ENCODE assay signal across 27 cellular contexts in the genomic region with DNA sequence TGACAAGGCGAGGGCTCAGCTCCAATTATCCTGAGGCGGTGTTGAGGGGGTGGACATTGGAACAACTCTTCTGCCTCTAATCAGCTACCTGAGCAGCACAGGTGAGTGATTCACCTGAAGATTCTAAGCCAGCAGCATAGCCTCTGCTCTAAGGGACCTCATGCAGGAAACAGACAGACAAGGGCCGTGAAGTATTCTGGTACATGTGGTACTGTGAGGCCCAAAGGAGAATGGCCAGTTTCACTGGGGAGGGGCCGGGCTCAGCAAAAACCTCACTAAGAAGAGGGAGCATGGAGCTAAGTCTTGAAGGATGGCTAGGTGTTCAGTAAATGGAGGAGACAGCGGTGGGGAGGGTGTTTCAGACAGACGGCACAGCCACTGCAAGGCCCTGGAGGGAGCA. TPM values are rescaled to one million over a fixed set of nuclear protein-coding genes. Genes with fewer than 3 reads are reported as not detected.
DNase-seq lines count a peak whose midpoint lies in the region; ATAC-seq and TF ChIP-seq lines count a peak whose summit lies in the region.
"Had no signal": no experiment of that assay in that cellular context is flagged by ENCODE, and none has a peak within 500 bp of the region (broad histone marks: within the 10 kb centered on the region; RNA-seq: fewer than 3 reads in every experiment).

No MANE protein-coding gene starts in this region.

- H3K27ac Mint-ChIP-seq in CD4-positive, alpha-beta memory T cell = peak overlapping the region in 4 of 7 donors; percentile 35 to 75 (median 68)
- H3K27ac Mint-ChIP-seq: activated CD8-positive, alpha-beta T cell treated with anti-CD3 and anti-CD28 coated beads for 36 hours; T-helper 2 cell treated with Interferon-gamma antibody and Interleukin-4, amounts not matched to agents 5 μg/mL and 100 μg/mL, for 36 hours had no signal

- H3K27ac ChIP-seq in CD4-positive, alpha-beta memory T cell (ENCODE audit: low read depth, low read length) = no peak overlapping the region
- no peak overlapping the region for H3K27ac ChIP-seq in HEK293 (ENCODE audit: extremely low read depth, low read depth, low read length)
- H3K27ac ChIP-seq in mammary epithelial cell (ENCODE audit: insufficient read depth, low read depth, low read length) = no peak overlapping the region
- H3K27ac ChIP-seq in trophoblast cell (ENCODE audit: low read depth, low read length) = no peak overlapping the region
- H3K27ac ChIP-seq: C4-2B, gastrocnemius medialis, HL-60, right atrium auricular region, thoracic aorta, uterus had no signal

- no peaks in the 10 kb centered on the region for H3K36me3 ChIP-seq in CD4-positive, alpha-beta memory T cell (ENCODE audit: insufficient read depth, low read length)
- H3K36me3 ChIP-seq in HEK293 (ENCODE audit: control insufficient read depth in 2 of 2, insufficient read depth in 1 of 2, low read length in 2 of 2) = no peaks in the 10 kb centered on the region
- H3K36me3 ChIP-seq in mammary epithelial cell (ENCODE audit: insufficient read depth, low read length) = no peaks in the 10 kb centered on the region
- no peaks in the 10 kb centered on the region for H3K36me3 ChIP-seq in trophoblast cell (ENCODE audit: control insufficient read depth in 1 of 2, insufficient read depth in 2 of 2, low read length in 2 of 2)
- H3K36me3 ChIP-seq: gastrocnemius medialis, right atrium auricular region, thoracic aorta, uterus had no signal

- H3K27me3 Mint-ChIP-seq in CD4-positive, alpha-beta memory T cell = no peaks in the 10 kb centered on the region
- H3K27me3 Mint-ChIP-seq: activated T-helper 17 cell treated with anti-CD3 and anti-CD28 coated beads, Interleukin-2, amount 50 U/mL, for 72 hours had no signal

- H4K91ac ChIP-seq in trophoblast cell (ENCODE audit: low read depth, low read length) = no peak overlapping the region

- CTCF ChIA-PET in CD4-positive, alpha-beta memory T cell (lab: Charles Lee; ENCODE audit: partially characterized antibody) = interaction anchor here (0.8 to 4.3 kb wide), 2 partner anchors 67 to 73 kb away, joined by 3 to 15 read pairs; no protein-coding TSS in a partner anchor
- CTCF ChIA-PET in HEK293 (lab: Yijun Ruan, JAX) (interaction anchor here (0.6 to 5.9 kb wide), 5 partner anchors 8 to 73 kb away, joined by 3 to 62 read pairs (median 3); no protein-coding TSS in a partner anchor), mammary epithelial cell (lab: Charles Lee; ENCODE audit: low non-redundant PET) (no interaction called here)

- no peak overlapping the region for H3K9ac ChIP-seq in mammary epithelial cell (ENCODE audit: insufficient read depth, low read length)
- no peak overlapping the region for H3K9ac ChIP-seq in trophoblast cell (ENCODE audit: low read length)

- intact Hi-C loops in CD4-positive, alpha-beta memory T cell (cut with micrococcal nuclease) = no loop called here
- intact Hi-C loops in mammary epithelial cell (cut with micrococcal nuclease) = no loop called here
- intact Hi-C loops in left cardiac atrium (cut with DNase I) = no loop called here

- no peak for DNase-seq in CD4-positive, alpha-beta memory T cell
- peak; percentile 15 for DNase-seq in mammary epithelial cell
- DNase-seq in trophoblast cell = no peak
- DNase-seq in AML-193 (lab: John Stamatoyannopoulos, UW) = no peak
- DNase-seq in left cardiac atrium = no peak
- DNase-seq: activated CD4-positive, alpha-beta T cell treated with anti-CD3 and anti-CD28 coated beads for 1 hour; activated CD8-positive, alpha-beta T cell treated with anti-CD3 and anti-CD28 coated beads for 36 hours; activated naive CD4-positive, alpha-beta T cell treated with anti-CD3 and anti-CD28 coated beads, Interleukin-2, amount 50 U/mL, for 16 hours; anterior cingulate cortex; DND-41; gastrocnemius medialis; GF-D8; NCI-H2081; NCI-H524 treated with DMSO at 0.1 percent for 48 hours; PC-3; Right ventricle myocardium superior; small intestine; stimulated activated naive CD8-positive, alpha-beta T cell treated with anti-CD3 and anti-CD28 coated beads, Interleukin-15, Interleukin-2, amounts not matched to agents 100 U/mL and 50 U/mL, for 24 hours; uterus had no signal

- in situ Hi-C loops in mammary epithelial cell (cut with MboI; ENCODE audit: low sequenced_read_pairs in 2 of 2) = no loop called here

- 51% methylated on average over 6 of the region's 6 CpGs for WGBS in mammary epithelial cell (ENCODE audit: low coverage, missing lambda C conversion rate)
- WGBS in trophoblast cell (ENCODE audit: extremely low coverage, insufficient coverage, insufficient read length) = no CpG with 5 or more reads among the region's 6 CpGs

- no peak overlapping the region for H3K4me3 Mint-ChIP-seq in CD4-positive, alpha-beta memory T cell
- H3K4me3 Mint-ChIP-seq: activated CD8-positive, alpha-beta T cell treated with anti-CD3 and anti-CD28 coated beads for 36 hours; activated T-helper 17 cell treated with anti-CD3 and anti-CD28 coated beads, Interleukin-2, amount 50 U/mL, for 72 hours; T-helper 2 cell treated with Interferon-gamma antibody and Interleukin-4, amounts not matched to agents 5 μg/mL and 100 μg/mL, for 36 hours had no signal

- no peak overlapping the region for H2BK12ac ChIP-seq in trophoblast cell (ENCODE audit: low read length)

- H3K36me3 Mint-ChIP-seq in CD4-positive, alpha-beta memory T cell = peaks cover 0 to 3% of the 10 kb centered on the region in 2 donors

- peaks cover 4% of the 10 kb centered on the region for H3K79me1 ChIP-seq in trophoblast cell (ENCODE audit: low read length)

- H2AFZ ChIP-seq in mammary epithelial cell (ENCODE audit: low read depth, low read length) (no peak overlapping the region), trophoblast cell (ENCODE audit: insufficient read depth, low read length, poor library complexity) (no peak overlapping the region)

- H3K4me3 ChIP-seq in CD4-positive, alpha-beta memory T cell (ENCODE audit: low read length in 2 of 2) = no peak overlapping the region
- no peak overlapping the region for H3K4me3 ChIP-seq in HEK293 (ENCODE audit: low read depth, low read length)
- no peak overlapping the region for H3K4me3 ChIP-seq in mammary epithelial cell (replicated peaks in 1 of 3; ENCODE audit: insufficient read depth in 1 of 3, low read depth in 2 of 3, low read length in 3 of 3)
- H3K4me3 ChIP-seq in trophoblast cell (ENCODE audit: low read depth, low read length) = no peak overlapping the region
- H3K4me3 ChIP-seq: gastrocnemius medialis, right atrium auricular region, thoracic aorta, uterus had no signal

- no peak overlapping the region for H3K18ac ChIP-seq in trophoblast cell (ENCODE audit: low read length)

- no peaks in the 10 kb centered on the region for H3K27me3 ChIP-seq in CD4-positive, alpha-beta memory T cell (ENCODE audit: insufficient read depth, low read length)
- H3K27me3 ChIP-seq in mammary epithelial cell (ENCODE audit: insufficient read depth, low read length) (no peaks in the 10 kb centered on the region), trophoblast cell (ENCODE audit: insufficient read depth, low read length) (no peaks in the 10 kb centered on the region)
- H3K27me3 ChIP-seq: right atrium auricular region, uterus had no signal

- POLR2A ChIA-PET in CD4-positive, alpha-beta memory T cell (lab: Charles Lee; ENCODE audit: partially characterized antibody) = interaction anchor here (1.3 to 2.7 kb wide), 2 partner anchors 10 to 41 kb away, joined by 3 to 18 read pairs; no protein-coding TSS in a partner anchor
- POLR2A ChIA-PET in HEK293 (lab: Yijun Ruan, JAX) = no interaction called here

- H3K79me2 ChIP-seq in mammary epithelial cell (ENCODE audit: insufficient read depth, low read length) = no peaks in the 10 kb centered on the region
- H3K79me2 ChIP-seq in trophoblast cell (ENCODE audit: control insufficient read depth, insufficient read depth, low read length, poor library complexity) = no peaks in the 10 kb centered on the region

- no peak overlapping the region for H4K8ac ChIP-seq in trophoblast cell (ENCODE audit: low read depth, low read length)

- dilution Hi-C loops in mammary epithelial cell (cut with HindIII; ENCODE audit: low sequenced_read_pairs) = no loop called here

- H3K9me3 Mint-ChIP-seq in CD4-positive, alpha-beta memory T cell = no peaks in the 10 kb centered on the region
- H3K9me3 Mint-ChIP-seq: activated T-helper 17 cell treated with anti-CD3 and anti-CD28 coated beads, Interleukin-2, amount 50 U/mL, for 72 hours; T-helper 2 cell treated with Interferon-gamma antibody and Interleukin-4, amounts not matched to agents 5 μg/mL and 100 μg/mL, for 36 hours had no signal

- peak overlapping the region; percentile 7 for H2AK5ac ChIP-seq in trophoblast cell (ENCODE audit: low read length)

- TF ChIP-seq CTCF in HEK293 (tag by site-specific recombination; IDR thresholded peaks at IDR 0.05) (no peak), mammary epithelial cell (conservative IDR thresholded peaks at IDR 0.05 in 1 of 2, IDR thresholded peaks at IDR 0.05 in 1 of 2; ENCODE audit: extremely low read depth in 1 of 2, insufficient read depth in 1 of 2, low read depth in 1 of 2, low read length in 2 of 2) (no peak)

- no peak overlapping the region for H3K4ac ChIP-seq in trophoblast cell (ENCODE audit: low read depth, low read length)

- no peak overlapping the region for H2BK5ac ChIP-seq in trophoblast cell (ENCODE audit: low read depth, low read length, poor library complexity)

- H4K12ac ChIP-seq in trophoblast cell (ENCODE audit: low read depth, low read length) = no peak overlapping the region

- peaks cover 22% of the 10 kb centered on the region for H3K4me1 ChIP-seq in CD4-positive, alpha-beta memory T cell (ENCODE audit: insufficient read depth, low read length)
- no peaks in the 10 kb centered on the region for H3K4me1 ChIP-seq in HEK293 (ENCODE audit: control insufficient read depth, insufficient read depth, low read length)
- H3K4me1 ChIP-seq in mammary epithelial cell (ENCODE audit: insufficient read depth, low read length) = peaks cover 25% of the 10 kb centered on the region
- H3K4me1 ChIP-seq in trophoblast cell (ENCODE audit: control insufficient read depth in 1 of 2, insufficient read depth in 2 of 2, low read length in 2 of 2) = peaks cover 24 to 31% of the 10 kb centered on the region in 2 experiments
- H3K4me1 ChIP-seq: gastrocnemius medialis, right atrium auricular region, uterus had no signal

- no peak overlapping the region for H2BK120ac ChIP-seq in trophoblast cell (ENCODE audit: insufficient read depth, low read length, poor library complexity)

- ATAC-seq in left cardiac atrium (no peak), HG03159 (IDR thresholded peaks at IDR 0.05; ENCODE audit: unreplicated experiment) (no peak)
- ATAC-seq: activated CD8-positive, alpha-beta T cell treated with anti-CD3 and anti-CD28 coated beads for 36 hours; activated T-helper 17 cell treated with anti-CD3 and anti-CD28 coated beads, Interleukin-2, amount 50 U/mL, for 72 hours; gastrocnemius medialis; PC-3; stimulated activated naive CD8-positive, alpha-beta T cell treated with anti-CD3 and anti-CD28 coated beads, Interleukin-15, Interleukin-2, amounts not matched to agents 100 U/mL and 50 U/mL, for 24 hours had no signal

- peaks cover 22 to 48% (median 35%) of the 10 kb centered on the region in 4 donors for H3K4me1 Mint-ChIP-seq in CD4-positive, alpha-beta memory T cell

- H3K9me3 ChIP-seq in CD4-positive, alpha-beta memory T cell (ENCODE audit: control insufficient read depth in 1 of 2, low read length in 2 of 2) = no peaks in the 10 kb centered on the region
- no peaks in the 10 kb centered on the region for H3K9me3 ChIP-seq in HEK293 (ENCODE audit: control insufficient read depth, insufficient read depth, low read depth, low read length)
- H3K9me3 ChIP-seq in mammary epithelial cell (replicated peaks; ENCODE audit: insufficient read depth, low read length) = no peaks in the 10 kb centered on the region
- no peaks in the 10 kb centered on the region for H3K9me3 ChIP-seq in trophoblast cell (ENCODE audit: insufficient read depth, low read depth, low read length)
- H3K9me3 ChIP-seq: gastrocnemius medialis, right atrium auricular region, thoracic aorta, uterus had no signal

- H3K4me2 ChIP-seq in mammary epithelial cell (ENCODE audit: insufficient read depth, low read depth, low read length) (no peak overlapping the region), trophoblast cell (ENCODE audit: low read length) (no peak overlapping the region)

- H3K14ac ChIP-seq in trophoblast cell (ENCODE audit: low read length) = no peak overlapping the region

- H3K23ac ChIP-seq in trophoblast cell (ENCODE audit: low read length) = no peak overlapping the region

- H4K20me1 ChIP-seq in mammary epithelial cell (ENCODE audit: insufficient read depth, low read length) = no peaks in the 10 kb centered on the region

- BruUV-seq in mammary epithelial cell (replicated peaks; lab: Mats Ljungman, UMichigan) = no TSS peak

RNA-seq across cellular contexts. Expression of a gene that starts 58.5 kb away (rescaled TPM):
- 10 to 100 TPM; 25.1 to 27.8 TPM for total RNA-seq in CD4-positive, alpha-beta memory T cell
- polyA plus RNA-seq in CD4-positive, alpha-beta memory T cell = 100 to 1,000 TPM; 151 to 226 TPM
- 10 to 100 TPM; 13.2 to 13.3 TPM for total RNA-seq in mammary epithelial cell
- 44.3 TPM for polyA plus RNA-seq in mammary epithelial cell
- 14.6 TPM for polyA minus RNA-seq in mammary epithelial cell
- polyA plus RNA-seq in trophoblast cell (2013) = 81.3 and 88.4 TPM in 2 replicates
- total RNA-seq in left cardiac atrium = 10 to 100 TPM; 19.5 to 28.7 TPM
